13 cellular contexts compared by ENCODE assay signal in genomic region chr6:151716446-151717047, GRCh38.
DNase-seq lines count a peak whose midpoint lies in the region; FAIRE-seq and TF ChIP-seq lines count a peak whose summit lies in the region.
"Had no signal": no experiment of that assay in that cellular context is flagged by ENCODE, and none has a peak within 500 bp of the region (broad histone marks: within the 10 kb centered on the region; RNA-seq: fewer than 3 reads in every experiment).

No MANE protein-coding gene starts in this region.

- H3K36me3 ChIP-seq in HUES64 (ENCODE audit: insufficient read depth, low read length), result no peaks in the 10 kb centered on the region
- H3K36me3 ChIP-seq in mesodermal cell (ENCODE audit: control insufficient read depth, insufficient read depth, low read length), result no peaks in the 10 kb centered on the region
- H3K36me3 ChIP-seq: gastrocnemius medialis had no signal

- peaks cover 18% of the 10 kb centered on the region for H3K4me1 Mint-ChIP-seq in activated CD4-positive, alpha-beta memory T cell treated with anti-CD3 and anti-CD28 coated beads, Interleukin-2, amount 10 ng/mL, durations not matched to agents 7 days and 5 days

- 67% methylated on average over 5 of the region's 5 CpGs for WGBS in HUES64
- WGBS in mesodermal cell (ENCODE audit: insufficient coverage in 2 of 2), 2 experiments, result 61 to 66% methylated on average over 3 to 4 of the region's 5 CpGs

- H3K4me1 ChIP-seq in HUES64 (ENCODE audit: insufficient read depth, low read length), result peaks cover 7% of the 10 kb centered on the region; the same call in 1 of the 2 replicates
- H3K4me1 ChIP-seq in mesodermal cell (ENCODE audit: control insufficient read depth, insufficient read depth, low read length, poor library complexity, severe bottlenecking), result peaks cover 4% of the 10 kb centered on the region
- H3K4me1 ChIP-seq: gastrocnemius medialis had no signal

- FAIRE-seq in GM12892 (lab: Jason Lieb, UNC), result no peak

- no peak overlapping the region for H3K9ac ChIP-seq in HUES64 (ENCODE audit: low read depth, low read length)

- H3K9me3 ChIP-seq in HUES64 (ENCODE audit: insufficient read depth, low read depth, low read length) (no peaks in the 10 kb centered on the region), mesodermal cell (ENCODE audit: control insufficient read depth, low read length) (no peaks in the 10 kb centered on the region)

- CTCF ChIA-PET in activated CD4-positive, alpha-beta memory T cell treated with anti-CD3 and anti-CD28 coated beads, Interleukin-2, amount 10 ng/mL, durations not matched to agents 7 days and 5 days (lab: Charles Lee), result no interaction called here

- H3K9me3 Mint-ChIP-seq in activated CD4-positive, alpha-beta memory T cell treated with anti-CD3 and anti-CD28 coated beads, Interleukin-2, amount 10 ng/mL, durations not matched to agents 7 days and 5 days, result peaks cover 28% of the 10 kb centered on the region

- H3K27me3 ChIP-seq in HUES64 (ENCODE audit: insufficient read depth, low read length), result no peaks in the 10 kb centered on the region
- H3K27me3 ChIP-seq: gastrocnemius medialis had no signal

- peak; percentile 86 for DNase-seq in DMS53 (lab: John Stamatoyannopoulos, UW)
- peak; percentile 23 for DNase-seq in activated CD4-positive, alpha-beta memory T cell treated with anti-CD3 and anti-CD28 coated beads, Interleukin-2, amount 10 ng/mL, durations not matched to agents 7 days and 5 days
- no peak for DNase-seq in GM12892 (ENCODE audit: insufficient read length)
- no peak for DNase-seq in GM03348 (ENCODE audit: low spot score)
- no peak for DNase-seq in DMS114 treated with DMSO at 0.1 percent for 48 hours (lab: John Stamatoyannopoulos, UW; ENCODE audit: unreplicated experiment)
- DNase-seq: amniotic stem cell, DMS 273 treated with DMSO at 0.1 percent for 48 hours, gastrocnemius medialis had no signal

- POLR2A ChIA-PET in activated CD4-positive, alpha-beta memory T cell treated with anti-CD3 and anti-CD28 coated beads, Interleukin-2, amount 10 ng/mL, durations not matched to agents 7 days and 5 days (lab: Charles Lee), result interaction anchor here (1.3 to 1.5 kb wide), 2 partner anchors 26 to 41 kb away, joined by 3 read pairs; no protein-coding TSS in a partner anchor

- H3K36me3 Mint-ChIP-seq in activated CD4-positive, alpha-beta memory T cell treated with anti-CD3 and anti-CD28 coated beads, Interleukin-2, amount 10 ng/mL, durations not matched to agents 7 days and 5 days (ENCODE audit: low read depth), result peaks cover 31% of the 10 kb centered on the region

- H3K4me3 Mint-ChIP-seq in activated CD4-positive, alpha-beta memory T cell treated with anti-CD3 and anti-CD28 coated beads, Interleukin-2, amount 10 ng/mL, durations not matched to agents 7 days and 5 days, result no peak overlapping the region

- no peak overlapping the region for H3K27ac Mint-ChIP-seq in activated CD4-positive, alpha-beta memory T cell treated with anti-CD3 and anti-CD28 coated beads, Interleukin-2, amount 10 ng/mL, durations not matched to agents 7 days and 5 days
- H3K27ac Mint-ChIP-seq: progenitor cell of endocrine pancreas had no signal

- peaks cover 9% of the 10 kb centered on the region for H3K27me3 Mint-ChIP-seq in activated CD4-positive, alpha-beta memory T cell treated with anti-CD3 and anti-CD28 coated beads, Interleukin-2, amount 10 ng/mL, durations not matched to agents 7 days and 5 days
- H3K27me3 Mint-ChIP-seq: progenitor cell of endocrine pancreas had no signal

- H3K27ac ChIP-seq in HUES64 (ENCODE audit: low read depth, low read length) (peak overlapping the region; percentile 58; the same call in 1 of the 2 replicates), mesodermal cell (ENCODE audit: low read depth, low read length, severe bottlenecking) (peak overlapping the region; percentile 45)
- H3K27ac ChIP-seq: gastrocnemius medialis, HL-60 had no signal

- H3K4me3 ChIP-seq in HUES64 (ENCODE audit: low read length) (no peak overlapping the region), mesodermal cell (ENCODE audit: extremely low read depth, insufficient read depth, low read length, poor library complexity, severe bottlenecking) (no peak overlapping the region)
- H3K4me3 ChIP-seq: gastrocnemius medialis, lung had no signal

- TF ChIP-seq POLR2A in GM12892 (IDR thresholded peaks at IDR 0.05; ENCODE audit: low read depth, low read length), result no peak

Comparison
In these comparisons a context has a peak if more than half of its experiments do, and no peak if none do; other contexts are left out.
1. DNase-seq: peak in DMS53 (single experiment) and activated CD4-positive, alpha-beta memory T cell treated with anti-CD3 and anti-CD28 coated beads, Interleukin-2, amount 10 ng/mL, durations not matched to agents 7 days and 5 days (single experiment); none in GM12892 (single experiment), GM03348 (single experiment) and DMS114 treated with DMSO at 0.1 percent for 48 hours (single experiment).